16 cellular contexts compared by ENCODE assay signal in the genomic region with DNA sequence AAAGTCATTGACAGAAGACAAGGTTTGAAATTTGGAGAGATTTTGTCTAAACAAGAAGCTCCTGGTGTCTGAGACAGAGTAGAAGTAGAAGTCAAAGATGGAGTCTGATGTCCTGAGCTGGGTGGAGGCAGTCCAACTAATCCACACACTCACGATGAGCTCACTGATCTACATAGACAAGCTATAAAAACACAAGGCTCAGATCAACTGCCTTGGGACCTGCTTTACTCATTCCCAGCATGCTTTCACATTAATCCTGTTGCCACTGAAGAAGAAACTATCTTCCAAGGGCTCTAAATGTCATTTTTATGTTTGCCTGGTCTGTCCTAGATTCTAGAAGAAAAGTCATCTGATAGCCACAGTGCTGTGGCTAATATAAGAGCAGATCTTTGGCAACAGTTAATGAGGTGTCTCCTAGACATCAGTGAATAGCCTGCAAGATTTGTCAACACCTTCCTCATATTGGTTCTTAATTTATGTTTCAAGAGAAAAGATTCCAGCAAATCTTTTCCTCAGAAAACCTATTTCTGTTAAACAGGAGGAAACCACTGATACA.
A peak's percentile ranks its signal among the peaks of the same experiment; 100 is the strongest.
DNase-seq lines count a peak whose midpoint lies in the region; ATAC-seq and TF ChIP-seq lines count a peak whose summit lies in the region.
"Had no signal": no experiment of that assay in that cellular context is flagged by ENCODE, and none has a peak within 500 bp of the region (broad histone marks: within the 10 kb centered on the region; RNA-seq: fewer than 3 reads in every experiment).

No MANE protein-coding gene starts in this region.

- TF ChIP-seq CTCF in AG09309 (IDR thresholded peaks at IDR 0.05; ENCODE audit: control insufficient read depth, insufficient read depth, low read depth, low read length, missing control alignments) (no peak), IMR-90 (conservative IDR thresholded peaks at IDR 0.05; ENCODE audit: low read depth, low read length) (no peak)

- no peak overlapping the region for H3K4me3 Mint-ChIP-seq in immature natural killer cell
- H3K4me3 Mint-ChIP-seq: dendritic cell treated with granulocyte-macrophage colony-stimulating factor and Interleukin-4, amounts not matched to agents 40 ng/mL and 50 ng/mL, for 4 days had no signal

- intact Hi-C loops in IMR-90 (cut with micrococcal nuclease), result no loop called here

- H4K5ac ChIP-seq in IMR-90 (ENCODE audit: low read depth, low read length), result no peak overlapping the region

- no peak overlapping the region for H3K56ac ChIP-seq in IMR-90 (ENCODE audit: extremely low read depth, insufficient read depth, low read length)

- H2AK9ac ChIP-seq in IMR-90 (replicated peaks; ENCODE audit: low read depth, low read length, poor library complexity), result no peak overlapping the region

- no peak overlapping the region for H2AFZ ChIP-seq in IMR-90 (replicated peaks; ENCODE audit: low read length, poor library complexity)

- H3K4me3 ChIP-seq in AG09309 (ENCODE audit: control insufficient read depth, low read depth, low read length) (no peak overlapping the region), IMR-90 (ENCODE audit: insufficient read depth, low read depth, low read length) (no peak overlapping the region), muscle layer of colon (ENCODE audit: low read depth in 1 of 2, low read length in 2 of 2) (no peak overlapping the region)
- H3K4me3 ChIP-seq: ascending aorta had no signal

- no peak overlapping the region for H3K27ac Mint-ChIP-seq in immature natural killer cell
- H3K27ac Mint-ChIP-seq: dendritic cell treated with granulocyte-macrophage colony-stimulating factor and Interleukin-4, amounts not matched to agents 40 ng/mL and 50 ng/mL, for 4 days had no signal

- no peak overlapping the region for H3K23ac ChIP-seq in IMR-90 (ENCODE audit: low read depth, low read length)

- no peaks in the 10 kb centered on the region for H4K20me1 ChIP-seq in IMR-90 (ENCODE audit: insufficient read depth, low read length)

- POLR2A ChIA-PET in IMR-90 (lab: Charles Lee; ENCODE audit: unreplicated experiment), result no interaction called here

- no peaks in the 10 kb centered on the region for H3K79me1 ChIP-seq in IMR-90 (ENCODE audit: low read depth in 1 of 2, low read length in 2 of 2)

- H3K9me3 Mint-ChIP-seq in immature natural killer cell, result peaks cover 0 to 8% (median under 1%) of the 10 kb centered on the region in 6 donors

- no peaks in the 10 kb centered on the region for H3K4me1 Mint-ChIP-seq in immature natural killer cell

- no peaks in the 10 kb centered on the region for H3K27me3 Mint-ChIP-seq in immature natural killer cell (ENCODE audit: low read depth in 3 of 3)
- H3K27me3 Mint-ChIP-seq: dendritic cell treated with granulocyte-macrophage colony-stimulating factor and Interleukin-4, amounts not matched to agents 40 ng/mL and 50 ng/mL, for 4 days had no signal

- H3K36me3 ChIP-seq in IMR-90 (ENCODE audit: control insufficient read depth, insufficient read depth, low read length), result no peaks in the 10 kb centered on the region
- H3K36me3 ChIP-seq in muscle layer of colon (ENCODE audit: insufficient read depth, low read length), result no peaks in the 10 kb centered on the region
- H3K36me3 ChIP-seq: ascending aorta, BE2C had no signal

- no peak overlapping the region for H3K18ac ChIP-seq in IMR-90 (ENCODE audit: low read depth, low read length)

- no peak overlapping the region for H2AK5ac ChIP-seq in IMR-90 (ENCODE audit: low read depth, low read length)

- H3K9ac ChIP-seq in IMR-90 (ENCODE audit: low read depth, low read length) (no peak overlapping the region), muscle layer of colon (ENCODE audit: low read length) (no peak overlapping the region)

- H2BK5ac ChIP-seq in IMR-90 (ENCODE audit: low read depth, low read length, poor library complexity, severe bottlenecking), result no peak overlapping the region

- TF ChIP-seq RAD21 in IMR-90 (IDR thresholded peaks at IDR 0.05; ENCODE audit: low read length), result no peak

- no peaks in the 10 kb centered on the region for H3K36me3 Mint-ChIP-seq in immature natural killer cell

- ATAC-seq in IMR-90 (ENCODE audit: low read depth), result no peak
- no peak for ATAC-seq in HG03095 (IDR thresholded peaks at IDR 0.05; ENCODE audit: unreplicated experiment)
- ATAC-seq: HepG2 had no signal

- no peak overlapping the region for H3K4me2 ChIP-seq in IMR-90 (ENCODE audit: low read depth, low read length)

- dilution Hi-C loops in IMR-90 (cut with HindIII; ENCODE audit: low sequenced_read_pairs, unreplicated experiment), result no loop called here

- TF ChIP-seq POLR2A in IMR-90 (IDR thresholded peaks at IDR 0.05; ENCODE audit: low read depth, low read length), result no peak

- BruUV-seq in IMR-90 (replicated peaks; lab: Mats Ljungman, UMichigan), result no TSS peak

- in situ Hi-C loops in IMR-90 (cut with MboI; ENCODE audit: low sequenced_read_pairs), result no loop called here

- H3K27ac ChIP-seq in IMR-90 (ENCODE audit: insufficient read depth, low read length) (no peak overlapping the region), epithelial cell of prostate (no peak overlapping the region), muscle layer of colon (ENCODE audit: low read depth, low read length) (peak overlapping the region; percentile 3)
- H3K27ac ChIP-seq: ascending aorta, RWPE1 had no signal

- no peaks in the 10 kb centered on the region for H3K9me1 ChIP-seq in IMR-90 (ENCODE audit: insufficient read depth, low read length)

- H3K14ac ChIP-seq in IMR-90 (replicated peaks; ENCODE audit: low read depth, low read length), result no peak overlapping the region

- WGBS in IMR-90 (ENCODE audit: extremely low coverage in 2 of 2, insufficient read length in 1 of 2), 2 experiments, result no CpG with 5 or more reads among the region's 1 CpG

- CTCF ChIA-PET in IMR-90 (lab: Yijun Ruan, JAX), result no interaction called here

- H3K9me3 ChIP-seq in IMR-90 (ENCODE audit: control insufficient read depth, insufficient read depth, low read length), result no peaks in the 10 kb centered on the region
- no peaks in the 10 kb centered on the region for H3K9me3 ChIP-seq in muscle layer of colon (ENCODE audit: low read length)
- H3K9me3 ChIP-seq: ascending aorta, BE2C had no signal

- no peaks in the 10 kb centered on the region for H3K27me3 ChIP-seq in IMR-90 (ENCODE audit: control insufficient read depth, insufficient read depth, low read length)
- no peaks in the 10 kb centered on the region for H3K27me3 ChIP-seq in muscle layer of colon (ENCODE audit: control insufficient read depth in 1 of 2, insufficient read depth in 2 of 2, low read length in 2 of 2)
- H3K27me3 ChIP-seq: ascending aorta, BE2C had no signal

- no peak overlapping the region for H3K4ac ChIP-seq in IMR-90 (ENCODE audit: low read depth, low read length)

- DNase-seq in AG09309 (ENCODE audit: low read depth) (peak; percentile 80), IMR-90 (peak; percentile 23), epithelial cell of prostate (ENCODE audit: low read depth, low spot score) (peak; percentile 37), immature natural killer cell (no peak)
- DNase-seq in activated CD8-positive, alpha-beta memory T cell treated with anti-CD3 and anti-CD28 coated beads for 24 hours, result no peak
- no peak for DNase-seq in stimulated activated CD4-positive, alpha-beta T cell treated with anti-CD3 and anti-CD28 coated beads, Interleukin-2, amount 100 ng/mL, for 24 hours
- DNase-seq: activated effector memory CD4-positive, alpha-beta T cell treated with Interleukin-2 at 50 U/mL for 16 hours; BE2C; erythroblast; left cardiac atrium had no signal

- no peak overlapping the region for H4K91ac ChIP-seq in IMR-90 (ENCODE audit: insufficient read depth, low read depth, low read length)

- H2BK120ac ChIP-seq in IMR-90 (ENCODE audit: low read depth, low read length), result no peak overlapping the region

- H2BK15ac ChIP-seq in IMR-90 (ENCODE audit: low read depth, low read length), result no peak overlapping the region

- no peak overlapping the region for H4K8ac ChIP-seq in IMR-90 (ENCODE audit: low read depth in 2 of 2, low read length in 2 of 2)

- H3K4me1 ChIP-seq in IMR-90 (ENCODE audit: control insufficient read depth, insufficient read depth, low read length) (no peaks in the 10 kb centered on the region), muscle layer of colon (ENCODE audit: insufficient read depth, low read length) (peaks cover 17% of the 10 kb centered on the region)
- H3K4me1 ChIP-seq: ascending aorta, BE2C had no signal

- no peak overlapping the region for H2BK20ac ChIP-seq in IMR-90 (ENCODE audit: low read depth, low read length)

TF ChIP-seq in IMR-90, 13 proteins besides CTCF, POLR2A, EP300 and RAD21:
- TF ChIP-seq NFE2L2 (IDR thresholded peaks at IDR 0.05; ENCODE audit: low read depth, low read length), result no peak
- no peak for TF ChIP-seq RCOR1 (IDR thresholded peaks at IDR 0.05; ENCODE audit: insufficient replicate concordance, low read length)
- TF ChIP-seq CHD1 (IDR thresholded peaks at IDR 0.05; ENCODE audit: low read depth, low read length), result no peak

Comparison
In these comparisons a context has a peak if more than half of its experiments do, and no peak if none do; other contexts are left out.
1. DNase-seq: peak in AG09309 (single experiment), IMR-90 (single experiment) and epithelial cell of prostate (single experiment); none in activated CD8-positive, alpha-beta memory T cell treated with anti-CD3 and anti-CD28 coated beads for 24 hours (single experiment), stimulated activated CD4-positive, alpha-beta T cell treated with anti-CD3 and anti-CD28 coated beads, Interleukin-2, amount 100 ng/mL, for 24 hours (0 of 2) and immature natural killer cell (0 of 3).